16 cellular contexts compared by ENCODE assay signal in the genomic region with DNA sequence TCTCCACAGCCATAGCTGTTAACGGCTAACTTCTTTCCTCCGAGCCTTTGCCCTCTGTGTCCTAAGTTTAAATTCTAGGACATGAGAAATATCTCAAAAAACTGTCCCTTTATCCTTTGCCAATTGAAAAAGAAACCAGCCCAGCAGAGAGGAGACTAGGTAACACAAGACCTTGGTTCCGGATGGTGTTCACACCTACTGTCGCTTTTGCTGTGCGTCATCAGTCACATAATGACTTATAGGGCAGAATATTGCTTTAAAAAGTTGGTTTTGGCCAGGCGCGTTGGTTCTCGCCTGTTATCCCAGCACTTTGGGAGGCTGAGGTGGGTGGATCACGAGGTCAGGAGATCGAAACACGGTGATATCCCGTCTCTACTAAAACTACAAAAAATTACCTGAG.
DNase-seq lines count a peak whose midpoint lies in the region; ATAC-seq and TF ChIP-seq lines count a peak whose summit lies in the region.
"Had no signal": no experiment of that assay in that cellular context is flagged by ENCODE, and none has a peak within 500 bp of the region (broad histone marks: within the 10 kb centered on the region; RNA-seq: fewer than 3 reads in every experiment).

No MANE protein-coding gene starts in this region.

- H3K9me3 Mint-ChIP-seq in stimulated activated naive CD8-positive, alpha-beta T cell treated with anti-CD3 and anti-CD28 coated beads, Interleukin-15, Interleukin-2, amounts not matched to agents 100 ng/mL and 50 ng/mL, for 24 hours, result no peaks in the 10 kb centered on the region
- H3K9me3 Mint-ChIP-seq in mesothelial cell of epicardium, result no peaks in the 10 kb centered on the region

- H3K27ac ChIP-seq in OCI-LY7 (ENCODE audit: low read depth, low read length, poor library complexity, severe bottlenecking), result no peak overlapping the region
- H3K27ac ChIP-seq: stomach had no signal

- H3K9me3 ChIP-seq in OCI-LY7 (ENCODE audit: low read length), result no peaks in the 10 kb centered on the region
- H3K9me3 ChIP-seq: stomach had no signal

- H3K4me1 Mint-ChIP-seq in stimulated activated naive CD8-positive, alpha-beta T cell treated with anti-CD3 and anti-CD28 coated beads, Interleukin-15, Interleukin-2, amounts not matched to agents 100 ng/mL and 50 ng/mL, for 24 hours (ENCODE audit: low read depth), result peaks cover 42% of the 10 kb centered on the region
- H3K4me1 Mint-ChIP-seq in mesothelial cell of epicardium, result peaks cover 6% of the 10 kb centered on the region

- no peak for TF ChIP-seq CTCF in OCI-LY7 (conservative IDR thresholded peaks at IDR 0.05; ENCODE audit: low read length)
- no peak for TF ChIP-seq CTCF in mesothelial cell of epicardium (IDR thresholded peaks at IDR 0.05; ENCODE audit: unreplicated experiment)

- peaks cover 6% of the 10 kb centered on the region; the same call in 1 of the 2 replicates for H4K20me1 ChIP-seq in OCI-LY7 (ENCODE audit: insufficient read depth, low read length)

- intact Hi-C loops in OCI-LY7 (cut with micrococcal nuclease; ENCODE audit: unreplicated experiment), result loop anchor here (1.0 to 2.0 kb wide), 2 partner anchors 25 to 64 kb away; no protein-coding TSS in a partner anchor

- H3K4me3 Mint-ChIP-seq in stimulated activated naive CD8-positive, alpha-beta T cell treated with anti-CD3 and anti-CD28 coated beads, Interleukin-15, Interleukin-2, amounts not matched to agents 100 ng/mL and 50 ng/mL, for 24 hours, result no peak overlapping the region
- no peak overlapping the region for H3K4me3 Mint-ChIP-seq in mesothelial cell of epicardium

- peak overlapping the region; percentile 58 for H3K27ac Mint-ChIP-seq in stimulated activated naive CD8-positive, alpha-beta T cell treated with anti-CD3 and anti-CD28 coated beads, Interleukin-15, Interleukin-2, amounts not matched to agents 100 ng/mL and 50 ng/mL, for 24 hours
- no peak overlapping the region for H3K27ac Mint-ChIP-seq in mesothelial cell of epicardium

- POLR2A ChIA-PET in OCI-LY7 (lab: Charles Lee), result interaction anchor here (1.4 kb wide), 2 partner anchors 11 to 23 kb away, joined by 5 to 6 read pairs; no protein-coding TSS in a partner anchor

- DNase-seq in stimulated activated naive CD8-positive, alpha-beta T cell treated with anti-CD3 and anti-CD28 coated beads, Interleukin-15, Interleukin-2, amounts not matched to agents 100 U/mL and 50 U/mL, for 24 hours, result no peak
- DNase-seq in OCI-LY7 (ENCODE audit: low spot score) (no peak), NCI-H1417 treated with DMSO at 0.1 percent for 48 hours (lab: John Stamatoyannopoulos, UW) (no peak), mesothelial cell of epicardium (ENCODE audit: low spot score in 2 of 2, unreplicated experiment in 2 of 2) (no peak)
- DNase-seq: DND-41; IMR-90; islet precursor cell; NCI-H1417; NCI-H774; SHP77 treated with DMSO at 0.1 percent for 48 hours; stimulated activated CD4-positive, alpha-beta T cell treated with anti-CD3 and anti-CD28 coated beads, Interleukin-2, amount 100 ng/mL, for 48 hours; stomach had no signal

- H3K4me1 ChIP-seq in OCI-LY7 (ENCODE audit: insufficient read depth, low read length, poor library complexity, severe bottlenecking), result peaks cover 27% of the 10 kb centered on the region
- H3K4me1 ChIP-seq: stomach had no signal

- no peaks in the 10 kb centered on the region for H3K79me2 ChIP-seq in OCI-LY7 (ENCODE audit: insufficient read depth, low read depth, low read length)

- H3K36me3 Mint-ChIP-seq in stimulated activated naive CD8-positive, alpha-beta T cell treated with anti-CD3 and anti-CD28 coated beads, Interleukin-15, Interleukin-2, amounts not matched to agents 100 ng/mL and 50 ng/mL, for 24 hours (ENCODE audit: low read depth), result peaks cover 19% of the 10 kb centered on the region
- H3K36me3 Mint-ChIP-seq in mesothelial cell of epicardium, result peaks cover 6% of the 10 kb centered on the region

- H3K4me2 ChIP-seq in OCI-LY7 (ENCODE audit: low read length), result peak overlapping the region; percentile 56

- no peaks in the 10 kb centered on the region for H3K27me3 Mint-ChIP-seq in stimulated activated naive CD8-positive, alpha-beta T cell treated with anti-CD3 and anti-CD28 coated beads, Interleukin-15, Interleukin-2, amounts not matched to agents 100 ng/mL and 50 ng/mL, for 24 hours
- H3K27me3 Mint-ChIP-seq in mesothelial cell of epicardium (ENCODE audit: low read depth), result no peaks in the 10 kb centered on the region

- no peak overlapping the region for H2AFZ ChIP-seq in OCI-LY7 (ENCODE audit: low read length)

- H3K36me3 ChIP-seq in OCI-LY7 (ENCODE audit: insufficient read depth, low read length), result no peaks in the 10 kb centered on the region

- ATAC-seq in stimulated activated naive CD8-positive, alpha-beta T cell treated with anti-CD3 and anti-CD28 coated beads, Interleukin-15, Interleukin-2, amounts not matched to agents 100 U/mL and 50 U/mL, for 24 hours, result no peak
- ATAC-seq in HG02610 (IDR thresholded peaks at IDR 0.05; ENCODE audit: unreplicated experiment) (peak; percentile 30), HG03108 (IDR thresholded peaks at IDR 0.05; ENCODE audit: unreplicated experiment) (no peak), SK-N-SH treated with all-trans-retinoic acid at 6 μM for 48 hours (no peak)

- BruUV-seq in OCI-LY7 (replicated peaks; lab: Mats Ljungman, UMichigan), result no TSS peak

- H3K9me2 ChIP-seq in OCI-LY7 (ENCODE audit: insufficient read depth, low read length), result no peaks in the 10 kb centered on the region

- CTCF ChIA-PET in OCI-LY7 (lab: Charles Lee; ENCODE audit: unreplicated experiment), result no interaction called here

- H3K4me3 ChIP-seq in OCI-LY7 (ENCODE audit: low read depth, low read length, poor library complexity, severe bottlenecking), result peak overlapping the region; percentile 13
- H3K4me3 ChIP-seq: stomach had no signal

TF ChIP-seq in SK-N-SH treated with all-trans-retinoic acid at 6 μM for 48 hours, 23 proteins besides CTCF, POLR2A, EP300 and RAD21:
- TF ChIP-seq, protein P1, sequence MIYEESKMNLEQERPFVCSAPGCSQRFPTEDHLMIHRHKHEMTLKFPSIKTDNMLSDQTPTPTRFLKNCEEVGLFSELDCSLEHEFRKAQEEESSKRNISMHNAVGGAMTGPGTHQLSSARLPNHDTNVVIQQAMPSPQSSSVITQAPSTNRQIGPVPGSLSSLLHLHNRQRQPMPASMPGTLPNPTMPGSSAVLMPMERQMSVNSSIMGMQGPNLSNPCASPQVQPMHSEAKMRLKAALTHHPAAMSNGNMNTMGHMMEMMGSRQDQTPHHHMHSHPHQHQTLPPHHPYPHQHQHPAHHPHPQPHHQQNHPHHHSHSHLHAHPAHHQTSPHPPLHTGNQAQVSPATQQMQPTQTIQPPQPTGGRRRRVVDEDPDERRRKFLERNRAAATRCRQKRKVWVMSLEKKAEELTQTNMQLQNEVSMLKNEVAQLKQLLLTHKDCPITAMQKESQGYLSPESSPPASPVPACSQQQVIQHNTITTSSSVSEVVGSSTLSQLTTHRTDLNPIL (CRISPR knock-in tag; IDR thresholded peaks at IDR 0.05; ENCODE audit: low read depth), result no peak
- TF ChIP-seq OSR1 (CRISPR knock-in tag; IDR thresholded peaks at IDR 0.05) (no peak), ZFP3 (CRISPR knock-in tag; IDR thresholded peaks at IDR 0.05) (no peak), TOX (CRISPR knock-in tag; IDR thresholded peaks at IDR 0.05; ENCODE audit: borderline replicate concordance) (no peak), CSDC2 (CRISPR knock-in tag; IDR thresholded peaks at IDR 0.05) (no peak), RARB (CRISPR knock-in tag; IDR thresholded peaks at IDR 0.05) (no peak), ZFP30 (CRISPR knock-in tag; IDR thresholded peaks at IDR 0.05) (no peak), TCF4 (CRISPR knock-in tag; IDR thresholded peaks at IDR 0.05; ENCODE audit: borderline replicate concordance) (no peak)
- TF ChIP-seq, protein P2, sequence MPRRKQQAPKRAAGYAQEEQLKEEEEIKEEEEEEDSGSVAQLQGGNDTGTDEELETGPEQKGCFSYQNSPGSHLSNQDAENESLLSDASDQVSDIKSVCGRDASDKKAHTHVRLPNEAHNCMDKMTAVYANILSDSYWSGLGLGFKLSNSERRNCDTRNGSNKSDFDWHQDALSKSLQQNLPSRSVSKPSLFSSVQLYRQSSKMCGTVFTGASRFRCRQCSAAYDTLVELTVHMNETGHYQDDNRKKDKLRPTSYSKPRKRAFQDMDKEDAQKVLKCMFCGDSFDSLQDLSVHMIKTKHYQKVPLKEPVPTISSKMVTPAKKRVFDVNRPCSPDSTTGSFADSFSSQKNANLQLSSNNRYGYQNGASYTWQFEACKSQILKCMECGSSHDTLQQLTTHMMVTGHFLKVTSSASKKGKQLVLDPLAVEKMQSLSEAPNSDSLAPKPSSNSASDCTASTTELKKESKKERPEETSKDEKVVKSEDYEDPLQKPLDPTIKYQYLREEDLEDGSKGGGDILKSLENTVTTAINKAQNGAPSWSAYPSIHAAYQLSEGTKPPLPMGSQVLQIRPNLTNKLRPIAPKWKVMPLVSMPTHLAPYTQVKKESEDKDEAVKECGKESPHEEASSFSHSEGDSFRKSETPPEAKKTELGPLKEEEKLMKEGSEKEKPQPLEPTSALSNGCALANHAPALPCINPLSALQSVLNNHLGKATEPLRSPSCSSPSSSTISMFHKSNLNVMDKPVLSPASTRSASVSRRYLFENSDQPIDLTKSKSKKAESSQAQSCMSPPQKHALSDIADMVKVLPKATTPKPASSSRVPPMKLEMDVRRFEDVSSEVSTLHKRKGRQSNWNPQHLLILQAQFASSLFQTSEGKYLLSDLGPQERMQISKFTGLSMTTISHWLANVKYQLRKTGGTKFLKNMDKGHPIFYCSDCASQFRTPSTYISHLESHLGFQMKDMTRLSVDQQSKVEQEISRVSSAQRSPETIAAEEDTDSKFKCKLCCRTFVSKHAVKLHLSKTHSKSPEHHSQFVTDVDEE (CRISPR knock-in tag; IDR thresholded peaks at IDR 0.05), result no peak
